In the genomic region with DNA sequence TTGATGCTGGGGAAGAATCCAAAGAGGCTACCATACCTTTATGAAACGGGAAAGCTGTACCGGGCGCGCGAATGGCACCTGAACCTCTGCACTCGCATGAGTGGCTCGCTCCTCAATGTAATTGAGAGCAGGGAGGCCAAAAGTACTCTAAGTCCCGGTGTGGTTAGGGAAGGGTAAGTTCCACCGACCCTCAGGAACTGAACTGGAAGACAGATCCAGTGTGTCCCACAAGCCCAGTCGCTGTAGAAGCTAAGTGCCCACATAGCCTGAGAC, we compare ENCODE assay signal across 8 cellular contexts. TPM values are rescaled to one million over a fixed set of nuclear protein-coding genes. Genes with fewer than 3 reads are reported as not detected.
DNase-seq lines count a peak whose midpoint lies in the region; ATAC-seq and TF ChIP-seq lines count a peak whose summit lies in the region.

No MANE protein-coding gene starts in this region.

- peaks cover 59 to 61% of the 10 kb centered on the region in 2 donors for H3K4me1 Mint-ChIP-seq in immature natural killer cell

- TF ChIP-seq POLR2A in adrenal gland (IDR thresholded peaks at IDR 0.05) = no peak

- DNase-seq in BJ (ENCODE audit: low read depth) (no peak), adrenal gland (peak in 1 of 7 donors; percentile 55), immature natural killer cell (peak in 1 of 3 donors; percentile 14), OCI-M1 (lab: John Stamatoyannopoulos, UW) (no peak), ureter (ENCODE audit: low spot score) (no peak)

- peaks cover 38% of the 10 kb centered on the region for H4K20me1 ChIP-seq in KMS-11 (ENCODE audit: insufficient read depth)

- whole genome bisulfite sequencing in adrenal gland, 4 donors = 2 to 5% (median 3%) methylated on average over 10 of the region's 10 CpGs

- intact Hi-C loops in adrenal gland (cut with DNase I) = loop anchor here in 1 of 2 donors (5.0 kb wide), 1 partner anchor 99 kb away; no protein-coding TSS in a partner anchor

- H3K27me3 Mint-ChIP-seq in immature natural killer cell (ENCODE audit: low read depth in 3 of 3) = peaks cover 19 to 23% (median 20%) of the 10 kb centered on the region in 3 donors

- H3K36me3 Mint-ChIP-seq in immature natural killer cell = peaks cover 0 to 4% (median 0%) of the 10 kb centered on the region in 3 donors

- no peaks in the 10 kb centered on the region for H3K27me3 ChIP-seq in BJ (ENCODE audit: control insufficient read depth, insufficient read depth, low read length)
- H3K27me3 ChIP-seq in KMS-11 (ENCODE audit: insufficient read depth, low read depth) = no peaks in the 10 kb centered on the region
- H3K27me3 ChIP-seq in adrenal gland = no peaks in the 10 kb centered on the region
- H3K27me3 ChIP-seq in stomach smooth muscle (ENCODE audit: control insufficient read depth in 1 of 2, insufficient read depth in 2 of 2, low read length in 2 of 2) = no peaks in the 10 kb centered on the region

- H3K4me3 Mint-ChIP-seq in immature natural killer cell = peak overlapping the region; percentile 81 to 94 (median 94)

- CTCF ChIA-PET in BJ (lab: Yijun Ruan, JAX) = interaction anchor here (0.6 to 3.3 kb wide), 6 partner anchors 11 to 124 kb away, joined by 3 to 15 read pairs (median 6); a partner anchor contains a TSS

- peak overlapping the region; percentile 83 to 98 (median 92) for H3K27ac Mint-ChIP-seq in immature natural killer cell

- H3K36me3 ChIP-seq in BJ (ENCODE audit: control insufficient read depth, insufficient read depth, low read length) (no peaks in the 10 kb centered on the region; the same call in 1 of the 2 replicates), KMS-11 (ENCODE audit: insufficient read depth) (no peaks in the 10 kb centered on the region), adrenal gland (replicated peaks in 1 of 2) (no peaks in the 10 kb centered on the region), stomach smooth muscle (ENCODE audit: control insufficient read depth in 2 of 2, insufficient read depth in 2 of 2, low read length in 2 of 2) (no peaks in the 10 kb centered on the region)

- peak overlapping the region; percentile 61 for H3K4me2 ChIP-seq in KMS-11

- H2AFZ ChIP-seq in KMS-11 (ENCODE audit: low read depth) = peak overlapping the region; percentile 51

- H3K79me2 ChIP-seq in KMS-11 (ENCODE audit: insufficient read depth, low read depth) = peaks cover 66% of the 10 kb centered on the region

- H3K9me3 ChIP-seq in adrenal gland (replicated peaks in 1 of 3) = no peaks in the 10 kb centered on the region
- H3K9me3 ChIP-seq in stomach smooth muscle (ENCODE audit: control insufficient read depth in 2 of 2, low read length in 2 of 2) = no peaks in the 10 kb centered on the region

- H3K9ac ChIP-seq in KMS-11 (peak overlapping the region; percentile 76), stomach smooth muscle (ENCODE audit: low read length in 2 of 2) (peak overlapping the region; percentile 63 to 80)

- TF ChIP-seq CTCF in BJ (IDR thresholded peaks at IDR 0.05; ENCODE audit: insufficient read depth, low read depth, low read length) = no peak
- no peak for TF ChIP-seq CTCF in KMS-11 (conservative IDR thresholded peaks at IDR 0.05; ENCODE audit: low read depth, low read length)
- no peak for TF ChIP-seq CTCF in adrenal gland (IDR thresholded peaks at IDR 0.05)

- no peaks in the 10 kb centered on the region for H3K9me3 Mint-ChIP-seq in immature natural killer cell

- H3K4me3 ChIP-seq in BJ (ENCODE audit: low read depth, low read length) (peak overlapping the region; percentile 76), KMS-11 (IDR thresholded peaks at IDR 0.05; ENCODE audit: insufficient read depth, low read depth, low read length) (peak overlapping the region; percentile 100), adrenal gland (peak overlapping the region in 2 of 4 donors; percentile 42 to 93), stomach smooth muscle (ENCODE audit: low read length in 2 of 2) (peak overlapping the region; percentile 76 to 90)

- ATAC-seq in GM21619 (IDR thresholded peaks at IDR 0.05; ENCODE audit: unreplicated experiment) = no peak

- H3K4me1 ChIP-seq in KMS-11 (ENCODE audit: low read depth, poor library complexity, severe bottlenecking) = peaks cover 47% of the 10 kb centered on the region
- peaks cover 23 to 41% of the 10 kb centered on the region in 2 donors for H3K4me1 ChIP-seq in adrenal gland (replicated peaks in 1 of 2)
- H3K4me1 ChIP-seq in stomach smooth muscle (ENCODE audit: control insufficient read depth, insufficient read depth, low read length) = peaks cover 31% of the 10 kb centered on the region

- peak overlapping the region; percentile 63 for H3K27ac ChIP-seq in KMS-11
- peak overlapping the region in 3 of 5 donors; percentile 78 to 92 (median 83) for H3K27ac ChIP-seq in adrenal gland
- peak overlapping the region; percentile 60 for H3K27ac ChIP-seq in stomach smooth muscle (ENCODE audit: low read length)

- POLR2A ChIA-PET in BJ (lab: Charles Lee) = interaction anchor here (0.5 kb wide), 1 partner anchor 66 kb away, joined by 9 read pairs; no protein-coding TSS in a partner anchor

RNA-seq across cellular contexts. Expression of a gene that starts 1.0 kb away (rescaled TPM):
- polyA plus RNA-seq in BJ (2011; rRNA removed) (3.6 and 4.4 TPM in 2 replicates), adrenal gland (10 to 100 TPM in 1 of 3 donors, 1 to 10 TPM in 2; 3.0 to 14.2 (median 6.6) TPM), immature natural killer cell (1 to 10 TPM; 1.3 to 5.5 (median 2.1) TPM)
- polyA minus RNA-seq in BJ (2011; rRNA and poly(A)+ RNA removed) = 12.6 and 19.0 TPM in 2 replicates
- total RNA-seq in adrenal gland (10 to 100 TPM in 7 of 8 donors, 1 to 10 TPM in 1; 7.3 to 43.3 (median 25.9) TPM), ureter (43.1 TPM)

RNA-seq across cellular contexts. Expression of a gene that starts 24.8 kb away (rescaled TPM):
- polyA plus RNA-seq in BJ (2011; rRNA removed) (10.1 and 17.6 TPM in 2 replicates), adrenal gland (100 to 1,000 TPM in 1 of 3 donors, 10 to 100 TPM in 2; 14.4 to 110 (median 63.7) TPM), immature natural killer cell (10 to 100 TPM in 2 of 3 donors, 1 to 10 TPM in 1; 9.9 to 37.1 (median 11.5) TPM)
- polyA minus RNA-seq in BJ (2011; rRNA and poly(A)+ RNA removed) = 15.9 and 22.5 TPM in 2 replicates
- total RNA-seq in adrenal gland (10 to 100 TPM; 22.5 to 72.5 (median 36.7) TPM), ureter (69.4 TPM)

RNA-seq across cellular contexts. Expression of a gene that starts 36.7 kb away (rescaled TPM):
- 17.7 and 25.2 TPM in 2 replicates for polyA plus RNA-seq in BJ (2011; rRNA removed)
- 33.8 and 37.9 TPM in 2 replicates for polyA minus RNA-seq in BJ (2011; rRNA and poly(A)+ RNA removed)
- total RNA-seq in adrenal gland = 10 to 100 TPM; 15.3 to 53.6 (median 31.8) TPM
- polyA plus RNA-seq in adrenal gland = 100 to 1,000 TPM in 1 of 3 donors, 10 to 100 TPM in 2; 27.1 to 138 (median 75.0) TPM
- 10 to 100 TPM; 13.0 to 31.2 (median 19.3) TPM for polyA plus RNA-seq in immature natural killer cell
- total RNA-seq in ureter = 32.7 TPM

RNA-seq across cellular contexts. Expression of a gene that starts 41.6 kb away (rescaled TPM):
- polyA plus RNA-seq in BJ (2011; rRNA removed) (97.6 and 121 TPM in 2 replicates), adrenal gland (10 to 100 TPM; 29.1 to 85.1 (median 63.9) TPM), immature natural killer cell (10 to 100 TPM; 52.3 to 84.8 (median 54.6) TPM)
- 47.4 and 67.6 TPM in 2 replicates for polyA minus RNA-seq in BJ (2011; rRNA and poly(A)+ RNA removed)
- total RNA-seq in adrenal gland (100 to 1,000 TPM in 7 of 8 donors, 10 to 100 TPM in 1; 96.5 to 173 (median 118) TPM), ureter (62.6 TPM)

RNA-seq across cellular contexts. Expression of a gene that starts 46.0 kb away (rescaled TPM):
- polyA plus RNA-seq in BJ (2011; rRNA removed) (8.0 and 8.7 TPM in 2 replicates), adrenal gland (10 to 100 TPM in 2 of 3 donors, 1 to 10 TPM in 1; 6.3 to 21.8 (median 19.0) TPM), immature natural killer cell (10 to 100 TPM; 10.0 to 17.6 (median 15.2) TPM)
- 3.6 and 6.2 TPM in 2 replicates for polyA minus RNA-seq in BJ (2011; rRNA and poly(A)+ RNA removed)
- total RNA-seq in adrenal gland (10 to 100 TPM in 7 of 8 donors, 1 to 10 TPM in 1; 5.1 to 16.7 (median 15.0) TPM), ureter (13.9 TPM)
